In the genomic region with DNA sequence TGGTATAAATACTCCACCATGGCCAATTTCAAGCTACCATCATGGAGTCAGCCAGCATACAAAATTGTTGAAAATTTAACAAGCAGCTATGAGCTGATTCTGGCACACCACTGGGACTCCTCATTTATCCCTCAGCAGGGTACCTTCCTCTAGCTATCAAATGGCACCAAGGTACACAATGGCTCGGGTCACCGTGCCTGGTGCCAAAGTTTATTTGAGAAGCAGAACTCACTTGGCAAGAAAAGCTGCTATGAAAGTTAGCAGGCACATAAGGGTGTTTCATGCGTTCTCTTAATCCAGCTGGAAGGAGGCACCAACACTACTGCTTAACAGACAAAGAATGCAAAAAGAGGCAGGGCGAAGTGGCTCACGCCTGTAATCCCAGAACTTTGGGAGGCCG, we compare ENCODE assay signal across 15 cellular contexts. TPM values are rescaled to one million over a fixed set of nuclear protein-coding genes. Genes with fewer than 3 reads are reported as not detected.
DNase-seq lines count a peak whose midpoint lies in the region; ATAC-seq and TF ChIP-seq lines count a peak whose summit lies in the region.
"Had no signal": no experiment of that assay in that cellular context is flagged by ENCODE, and none has a peak within 500 bp of the region (broad histone marks: within the 10 kb centered on the region; RNA-seq: fewer than 3 reads in every experiment).

No MANE protein-coding gene starts in this region.

- no peaks in the 10 kb centered on the region for H3K9me3 Mint-ChIP-seq in activated CD4-positive, alpha-beta T cell treated with anti-CD3 and anti-CD28 coated beads for 36 hours (ENCODE audit: low read depth)
- H3K9me3 Mint-ChIP-seq in T-cell (no peaks in the 10 kb centered on the region), natural killer cell (no peaks in the 10 kb centered on the region)

- TF ChIP-seq CTCF in natural killer cell (IDR thresholded peaks at IDR 0.05): no peak

- peaks cover 62% of the 10 kb centered on the region for H3K4me1 Mint-ChIP-seq in activated CD4-positive, alpha-beta T cell treated with anti-CD3 and anti-CD28 coated beads for 36 hours
- H3K4me1 Mint-ChIP-seq in T-cell: peaks cover 64 to 83% (median 80%) of the 10 kb centered on the region in 3 donors
- H3K4me1 Mint-ChIP-seq in natural killer cell: peaks cover 56 to 57% of the 10 kb centered on the region in 2 donors

- no peak for DNase-seq in activated CD4-positive, alpha-beta T cell treated with anti-CD3 and anti-CD28 coated beads for 36 hours
- DNase-seq in activated CD4-positive, alpha-beta T cell treated with anti-CD3 and anti-CD28 coated beads for 48 hours: no peak
- DNase-seq in DMS79 treated with DMSO at 0.1 percent for 48 hours (lab: John Stamatoyannopoulos, UW): peak; percentile 80
- no peak for DNase-seq in T-cell
- no peak for DNase-seq in natural killer cell
- no peak for DNase-seq in Ammon's horn (ENCODE audit: low spot score)
- DNase-seq in inferior parietal cortex (ENCODE audit: extremely low spot score): no peak
- DNase-seq: EL, NCI-H187 treated with DMSO at 0.1 percent for 48 hours, OCI-M1, ovary, SW 1271, upper lobe of right lung had no signal

- CTCF ChIA-PET in activated CD4-positive, alpha-beta T cell treated with anti-CD3 and anti-CD28 coated beads for 36 hours (lab: Charles Lee): interaction anchor here (0.6 to 1.7 kb wide), 3 partner anchors 146 to 178 kb away, joined by 3 to 4 read pairs (median 3); no protein-coding TSS in a partner anchor
- CTCF ChIA-PET in T-cell (lab: Charles Lee): interaction anchor here in 1 of 2 donors (0.6 to 2.5 kb wide), 3 partner anchors 10 to 150 kb away, joined by 3 to 12 read pairs (median 3); no protein-coding TSS in a partner anchor

- intact Hi-C loops in activated CD4-positive, alpha-beta T cell treated with anti-CD3 and anti-CD28 coated beads for 36 hours (cut with DNase I, micrococcal nuclease): no loop called here
- intact Hi-C loops in natural killer cell (cut with micrococcal nuclease): loop anchor here (2.0 kb wide), 1 partner anchor 54 kb away; no protein-coding TSS in a partner anchor

- no peaks in the 10 kb centered on the region for H3K27me3 Mint-ChIP-seq in activated CD4-positive, alpha-beta T cell treated with anti-CD3 and anti-CD28 coated beads for 36 hours
- no peaks in the 10 kb centered on the region for H3K27me3 Mint-ChIP-seq in T-cell
- no peaks in the 10 kb centered on the region for H3K27me3 Mint-ChIP-seq in natural killer cell (ENCODE audit: low read depth in 2 of 2)

- POLR2A ChIA-PET in activated CD4-positive, alpha-beta T cell treated with anti-CD3 and anti-CD28 coated beads for 36 hours (lab: Charles Lee): interaction anchor here (0.6 to 1.1 kb wide), 4 partner anchors 16 to 67 kb away, joined by 3 to 5 read pairs (median 4); no protein-coding TSS in a partner anchor
- POLR2A ChIA-PET in T-cell (lab: Charles Lee): interaction anchor here (0.5 to 0.8 kb wide), 6 partner anchors 18 to 721 kb away, joined by 3 to 8 read pairs (median 4); no protein-coding TSS in a partner anchor

- H3K27ac Mint-ChIP-seq in activated CD4-positive, alpha-beta T cell treated with anti-CD3 and anti-CD28 coated beads for 36 hours: peak overlapping the region; percentile 67
- H3K27ac Mint-ChIP-seq in T-cell: peak overlapping the region; percentile 90 to 93
- H3K27ac Mint-ChIP-seq in natural killer cell: peak overlapping the region; percentile 91 to 95

- H3K4me3 Mint-ChIP-seq in activated CD4-positive, alpha-beta T cell treated with anti-CD3 and anti-CD28 coated beads for 36 hours: no peak overlapping the region
- H3K4me3 Mint-ChIP-seq in T-cell: peak overlapping the region in 2 of 3 donors; percentile 59 to 81
- H3K4me3 Mint-ChIP-seq in natural killer cell: peak overlapping the region; percentile 83

- ATAC-seq in activated CD4-positive, alpha-beta T cell treated with anti-CD3 and anti-CD28 coated beads for 36 hours: no peak
- ATAC-seq in T-cell (replicated peaks in 1 of 4) (no peak), natural killer cell (no peak), GM21526 (IDR thresholded peaks at IDR 0.05; ENCODE audit: low FRiP score, unreplicated experiment) (no peak)
- ATAC-seq: upper lobe of right lung had no signal

- peaks cover 41% of the 10 kb centered on the region for H3K36me3 Mint-ChIP-seq in activated CD4-positive, alpha-beta T cell treated with anti-CD3 and anti-CD28 coated beads for 36 hours (ENCODE audit: low read depth)
- H3K36me3 Mint-ChIP-seq in T-cell: peaks cover 38% of the 10 kb centered on the region
- H3K36me3 Mint-ChIP-seq in natural killer cell: no peaks in the 10 kb centered on the region

RNA-seq across cellular contexts. Expression of a gene that starts 51.6 kb away (rescaled TPM):
- total RNA-seq in activated CD4-positive, alpha-beta T cell treated with anti-CD3 and anti-CD28 coated beads for 36 hours: 10 to 100 TPM; 37.6 to 50.4 TPM
- total RNA-seq in T-cell (100 to 1,000 TPM in 3 of 5 donors, 10 to 100 TPM in 2; 78.1 to 112 (median 108) TPM), natural killer cell (100 to 1,000 TPM; 134 to 162 (median 139) TPM)
- total RNA-seq: fibroblast of lung had no signal

RNA-seq across cellular contexts. Expression of a gene that starts 55.5 kb away (rescaled TPM):
- total RNA-seq in activated CD4-positive, alpha-beta T cell treated with anti-CD3 and anti-CD28 coated beads for 36 hours: under 1 TPM; 0.19 to 0.34 TPM
- total RNA-seq in T-cell: under 1 TPM in 1 of 5 donors, not detected in 4; 0.19 TPM
- not detected for total RNA-seq in natural killer cell
- total RNA-seq: fibroblast of lung, ovary, upper lobe of right lung had no signal
